Comparison of ENCODE assay signal across 21 cellular contexts in genomic region chr2:150125188-150125587, GRCh38.
A peak's percentile ranks its signal among the peaks of the same experiment; 100 is the strongest.
DNase-seq lines count a peak whose midpoint lies in the region; ATAC-seq, FAIRE-seq and TF ChIP-seq lines count a peak whose summit lies in the region.
"Had no signal": no experiment of that assay in that cellular context is flagged by ENCODE, and none has a peak within 500 bp of the region (broad histone marks: within the 10 kb centered on the region; RNA-seq: fewer than 3 reads in every experiment).

No MANE protein-coding gene starts in this region.

- H3K9me2 ChIP-seq in PC-3 (replicated peaks; ENCODE audit: low read length): no peaks in the 10 kb centered on the region

- BruUV-seq in GM12878 (replicated peaks; lab: Mats Ljungman, UMichigan): no TSS peak
- no TSS peak for BruUV-seq in PC-3 (replicated peaks; lab: Mats Ljungman, UMichigan)

- H3K79me2 ChIP-seq in ACC112 (ENCODE audit: control insufficient read depth, insufficient read depth, low read length, unreplicated experiment): no peaks in the 10 kb centered on the region
- H3K79me2 ChIP-seq in GM12878 (ENCODE audit: control insufficient read depth, insufficient read depth, low read length): no peaks in the 10 kb centered on the region
- H3K79me2 ChIP-seq in PC-3 (ENCODE audit: low read length): no peaks in the 10 kb centered on the region

- TF ChIP-seq RAD21 in GM12878 (IDR thresholded peaks at IDR 0.05; ENCODE audit: insufficient read depth, low read depth, low read length): no peak

- peak overlapping the region; percentile 74; the same call in 1 of the 2 replicates for H3K27ac ChIP-seq in ACC112 (ENCODE audit: low read depth, low read length)
- H3K27ac ChIP-seq in GM12878 (ENCODE audit: control insufficient read depth, insufficient read depth): no peak overlapping the region
- peak overlapping the region; percentile 35 to 56 (median 36) for H3K27ac ChIP-seq in right lobe of liver
- H3K27ac ChIP-seq in left ventricle myocardium inferior (replicated peaks): no peak overlapping the region
- no peak overlapping the region for H3K27ac ChIP-seq in substantia nigra (ENCODE audit: low read depth, low read length, poor library complexity, severe bottlenecking)
- no peak overlapping the region for H3K27ac ChIP-seq in PC-3 (ENCODE audit: low read length)
- H3K27ac ChIP-seq: cardiac muscle cell, HL-60, WERI-Rb-1 had no signal

- DNase-seq in LHCN-M2 (ENCODE audit: low read depth) (peak; percentile 24), GM12878 (ENCODE audit: low read depth, low spot score) (no peak), right lobe of liver (peak in 1 of 3 donors; percentile 64), left ventricle myocardium inferior (no peak), substantia nigra (lab: John Stamatoyannopoulos, UW) (no peak), PC-3 (no peak)
- DNase-seq: activated effector memory CD4-positive, alpha-beta T cell treated with anti-CD3 and anti-CD28 coated beads, Interleukin-2, amount 50 U/mL, for 16 hours; CD4-positive, alpha-beta T cell; erythroblast; GF-D8; NCI-H2081; NCI-H446 treated with DMSO at 0.1 percent for 48 hours; stimulated activated CD4-positive, alpha-beta T cell treated with anti-CD3 and anti-CD28 coated beads, Interleukin-4, amount 100 ng/mL, for 24 hours; WERI-Rb-1 had no signal

- SMC1A ChIA-PET in GM12878 (lab: Charles Lee; ENCODE audit: uncharacterized antibody, unreplicated experiment): interaction anchor here (1.2 to 1.5 kb wide), 3 partner anchors 16 to 351 kb away, joined by 3 to 4 read pairs (median 3); no protein-coding TSS in a partner anchor

- H3K9ac ChIP-seq in GM12878 (ENCODE audit: control insufficient read depth, insufficient read depth, low read length): no peak overlapping the region
- no peak overlapping the region for H3K9ac ChIP-seq in PC-3 (ENCODE audit: low read length)

- POLR2A ChIA-PET in GM12878 (lab: Charles Lee) (interaction anchor here (0.6 kb wide), 1 partner anchor 332 kb away, joined by 3 read pairs; no protein-coding TSS in a partner anchor), PC-3 (lab: Charles Lee; ENCODE audit: unreplicated experiment) (interaction anchor here (0.6 kb wide), 1 partner anchor 62 kb away, joined by 3 read pairs; no protein-coding TSS in a partner anchor)

- no peak for TF ChIP-seq EP300 in GM12878 (IDR thresholded peaks at IDR 0.05; ENCODE audit: borderline replicate concordance in 1 of 2, control insufficient read depth in 1 of 2, low read depth in 2 of 2, low read length in 2 of 2)

- ATAC-seq in GM12878 (0 out of 3 replicates have a peak, but pooled peaks have one; percentile 4), right lobe of liver (peak; percentile 86 to 90 (median 89)), PC-3 (no peak), GM18868 (IDR thresholded peaks at IDR 0.05; ENCODE audit: unreplicated experiment) (no peak)
- ATAC-seq: HCT116; natural killer cell treated with Interleukin-12 subunit alpha and Interleukin-12 subunit beta and Interleukin-15 and Interleukin-18, amount 100 ng/mL, for 72 hours had no signal

- H3K27me3 ChIP-seq in ACC112 (ENCODE audit: insufficient read depth, low read length): no peaks in the 10 kb centered on the region
- peaks cover 0 to 1% of the 10 kb centered on the region in 2 experiments; a peak in 1 of 4 replicates for H3K27me3 ChIP-seq in GM12878 (replicated peaks in 1 of 2; ENCODE audit: control insufficient read depth in 2 of 2, insufficient read depth in 2 of 2, low read length in 1 of 2)
- no peaks in the 10 kb centered on the region for H3K27me3 ChIP-seq in right lobe of liver
- H3K27me3 ChIP-seq in left ventricle myocardium inferior (ENCODE audit: low read depth): no peaks in the 10 kb centered on the region
- H3K27me3 ChIP-seq in PC-3 (ENCODE audit: low read length): no peaks in the 10 kb centered on the region
- H3K27me3 ChIP-seq: cardiac muscle cell had no signal

- H4K20me1 ChIP-seq in GM12878 (ENCODE audit: control insufficient read depth, insufficient read depth): no peaks in the 10 kb centered on the region
- no peaks in the 10 kb centered on the region for H4K20me1 ChIP-seq in PC-3 (ENCODE audit: low read length)

- no peaks in the 10 kb centered on the region for H3F3A ChIP-seq in PC-3 (ENCODE audit: low read length, unreplicated experiment)

- H3K4me3 ChIP-seq in ACC112 (ENCODE audit: low read depth, low read length) (no peak overlapping the region), GM12878 (no peak overlapping the region), right lobe of liver (no peak overlapping the region), left ventricle myocardium inferior (no peak overlapping the region), PC-3 (ENCODE audit: low read length) (no peak overlapping the region)
- H3K4me3 ChIP-seq: cardiac muscle cell had no signal

- FAIRE-seq in GM12878 (lab: Jason Lieb, UNC): no peak
- FAIRE-seq: urothelium cell line had no signal

- H3K36me3 ChIP-seq in ACC112 (ENCODE audit: insufficient read depth, low read length) (no peaks in the 10 kb centered on the region), GM12878 (ENCODE audit: control insufficient read depth in 2 of 2, insufficient read depth in 2 of 2, low read length in 1 of 2) (no peaks in the 10 kb centered on the region), right lobe of liver (no peaks in the 10 kb centered on the region), left ventricle myocardium inferior (no peaks in the 10 kb centered on the region), PC-3 (ENCODE audit: low read depth, low read length) (no peaks in the 10 kb centered on the region)
- H3K36me3 ChIP-seq: cardiac muscle cell, WERI-Rb-1 had no signal

- H3K4me2 ChIP-seq in GM12878 (ENCODE audit: control insufficient read depth, insufficient read depth) (no peak overlapping the region), PC-3 (ENCODE audit: low read length) (no peak overlapping the region)

- WGBS in GM12878 (ENCODE audit: insufficient coverage, insufficient replicate concordance, low lambda C conversion rate, missing lambda C conversion rate): 32% methylated on average over 5 of the region's 5 CpGs
- 23% methylated on average over 5 of the region's 5 CpGs for WGBS in right lobe of liver (ENCODE audit: insufficient coverage, low coverage, low lambda C conversion rate, missing lambda C conversion rate)

- intact Hi-C loops in GM12878 (cut with micrococcal nuclease; ENCODE audit: unreplicated experiment) (loop anchor here (5.0 kb wide), 1 partner anchor 362 kb away; the partner anchor contains the start of gene RND3), right lobe of liver (cut with DNase I) (no loop called here), left ventricle myocardium inferior (cut with micrococcal nuclease) (no loop called here), PC-3 (cut with micrococcal nuclease) (no loop called here)

- CTCF ChIA-PET in GM12878 (lab: Yijun Ruan, JAX): no interaction called here
- CTCF ChIA-PET in PC-3 (lab: Charles Lee): no interaction called here

- TF ChIP-seq CTCF in GM12878 (IDR thresholded peaks at IDR 0.05 in 2 of 3, conservative IDR thresholded peaks at IDR 0.05 in 1 of 3; ENCODE audit: control insufficient read depth in 2 of 3, extremely low read depth in 1 of 3, insufficient read depth in 1 of 3, low read depth in 3 of 3, low read length in 3 of 3) (no peak), right lobe of liver (IDR thresholded peaks at IDR 0.05) (no peak), left ventricle myocardium inferior (IDR thresholded peaks at IDR 0.05; ENCODE audit: borderline replicate concordance) (no peak), PC-3 (conservative IDR thresholded peaks at IDR 0.05; ENCODE audit: low read depth, low read length) (no peak)

- TF ChIP-seq POLR2A in GM12878 (IDR thresholded peaks at IDR 0.05; ENCODE audit: low read depth, low read length): no peak
- TF ChIP-seq POLR2A in right lobe of liver (IDR thresholded peaks at IDR 0.05): no peak

- RAD21 ChIA-PET in GM12878 (lab: Charles Lee; ENCODE audit: unreplicated experiment): interaction anchor here (0.6 to 1.2 kb wide), 2 partner anchors 18 to 352 kb away, joined by 3 read pairs; no protein-coding TSS in a partner anchor

- H2AFZ ChIP-seq in ACC112 (ENCODE audit: low read length, unreplicated experiment): no peak overlapping the region
- no peak overlapping the region for H2AFZ ChIP-seq in GM12878 (ENCODE audit: control insufficient read depth, low read depth, low read length)
- no peak overlapping the region for H2AFZ ChIP-seq in PC-3 (ENCODE audit: low read length)

- H3K4me1 ChIP-seq in ACC112 (ENCODE audit: control insufficient read depth, insufficient read depth, low read length, unreplicated experiment) (peaks cover 41% of the 10 kb centered on the region), GM12878 (ENCODE audit: control insufficient read depth, insufficient read depth, low read length) (no peaks in the 10 kb centered on the region; the same call in 1 of the 2 replicates), right lobe of liver (peaks cover 0 to 4% (median 0%) of the 10 kb centered on the region in 4 donors), left ventricle myocardium inferior (no peaks in the 10 kb centered on the region), PC-3 (ENCODE audit: insufficient read depth, low read length) (peaks cover 39% of the 10 kb centered on the region)

- in situ Hi-C loops in GM12878 (cut with MboI): no loop called here

- H3K9me3 ChIP-seq in GM12878 (replicated peaks; ENCODE audit: control insufficient read depth, insufficient read depth, low read length) (no peaks in the 10 kb centered on the region; the same call in 1 of the 3 replicates), right lobe of liver (no peaks in the 10 kb centered on the region), left ventricle myocardium inferior (replicated peaks) (no peaks in the 10 kb centered on the region), PC-3 (ENCODE audit: low read length) (no peaks in the 10 kb centered on the region)

TF ChIP-seq in GM12878, 131 proteins besides CTCF, POLR2A, EP300 and RAD21:
- TF ChIP-seq PKNOX1 (IDR thresholded peaks at IDR 0.05): 0 out of 2 replicates have a peak, but pooled peaks have one; percentile 29
- TF ChIP-seq ATF7 (IDR thresholded peaks at IDR 0.05; ENCODE audit: low read depth): no peak
TF ChIP-seq in GM12878: peak in this region for 1.

Comparison
In these comparisons a context has a peak if more than half of its experiments do, and no peak if none do; other contexts are left out.
1. H3K27ac ChIP-seq: peak in ACC112 (single experiment) and right lobe of liver (3 of 3); none in GM12878 (single experiment), left ventricle myocardium inferior (single experiment), substantia nigra (single experiment) and PC-3 (single experiment).
2. ATAC-seq: peak in GM12878 (single experiment) and right lobe of liver (4 of 4); none in PC-3 (single experiment) and GM18868 (single experiment).